ENCODE assay signal across 20 cellular contexts in genomic region chr11:119912214-119912613, GRCh38.
A peak's percentile ranks its signal among the peaks of the same experiment; 100 is the strongest.
DNase-seq lines count a peak whose midpoint lies in the region; ATAC-seq and TF ChIP-seq lines count a peak whose summit lies in the region.
"Had no signal": no experiment of that assay in that cellular context is flagged by ENCODE, and none has a peak within 500 bp of the region (broad histone marks: within the 10 kb centered on the region; RNA-seq: fewer than 3 reads in every experiment).

No MANE protein-coding gene starts in this region.

- peaks cover 4 to 53% (median 38%) of the 10 kb centered on the region in 10 experiments; a peak in 18 of 20 replicates for H3K4me1 ChIP-seq in BLaER1 treated with 17β-estradiol and CSF1 and Interleukin-3, amounts not matched to agents 10 nM and 100 nM
- H3K4me1 ChIP-seq: SJCRH30 had no signal

- no peak for TF ChIP-seq CTCF in WERI-Rb-1 (IDR thresholded peaks at IDR 0.05; ENCODE audit: low read depth, low read length)
- TF ChIP-seq CTCF in GM13977 (IDR thresholded peaks at IDR 0.05; ENCODE audit: extremely low read depth, insufficient read depth, missing control alignments): no peak

- H3K27me3 ChIP-seq in BLaER1 treated with 17β-estradiol and CSF1 and Interleukin-3, amounts not matched to agents 10 nM and 100 nM: no peaks in the 10 kb centered on the region
- H3K27me3 ChIP-seq in WERI-Rb-1 (ENCODE audit: insufficient read depth, low read depth, severe bottlenecking): no peaks in the 10 kb centered on the region
- H3K27me3 ChIP-seq: cardiac muscle cell, SJCRH30 had no signal

- H3K9me3 ChIP-seq in BLaER1 treated with 17β-estradiol and CSF1 and Interleukin-3, amounts not matched to agents 10 nM and 100 nM (replicated peaks in 1 of 11): peaks cover 11 to 16% (median 13%) of the 10 kb centered on the region in 11 experiments; a peak in 21 of 22 replicates
- H3K9me3 ChIP-seq in WERI-Rb-1 (ENCODE audit: severe bottlenecking): no peaks in the 10 kb centered on the region
- H3K9me3 ChIP-seq in T-helper 17 cell (ENCODE audit: control insufficient read depth, low read length, poor library complexity, severe bottlenecking): no peaks in the 10 kb centered on the region
- H3K9me3 ChIP-seq: SJCRH30 had no signal

- peak overlapping the region in 10 of 11 experiments; percentile 3 to 72 (median 63); a peak in 18 of 22 replicates for H3K4me2 ChIP-seq in BLaER1 treated with 17β-estradiol and CSF1 and Interleukin-3, amounts not matched to agents 10 nM and 100 nM

- H3K36me3 Mint-ChIP-seq in T-helper 17 cell (ENCODE audit: low read depth): no peaks in the 10 kb centered on the region
- H3K36me3 Mint-ChIP-seq: CD14-positive monocyte; naive thymus-derived CD4-positive, alpha-beta T cell had no signal

- no peaks in the 10 kb centered on the region for H3K36me3 ChIP-seq in BLaER1 treated with 17β-estradiol and CSF1 and Interleukin-3, amounts not matched to agents 10 nM and 100 nM
- no peaks in the 10 kb centered on the region for H3K36me3 ChIP-seq in WERI-Rb-1
- H3K36me3 ChIP-seq: cardiac muscle cell, SJCRH30 had no signal

- H3K4me1 Mint-ChIP-seq in T-helper 17 cell: no peaks in the 10 kb centered on the region
- H3K4me1 Mint-ChIP-seq: CD14-positive monocyte; naive thymus-derived CD4-positive, alpha-beta T cell had no signal

- no peak overlapping the region for H3K27ac Mint-ChIP-seq in T-helper 17 cell
- H3K27ac Mint-ChIP-seq: naive thymus-derived CD4-positive, alpha-beta T cell had no signal

- H3K9ac ChIP-seq in BLaER1 treated with 17β-estradiol and CSF1 and Interleukin-3, amounts not matched to agents 10 nM and 100 nM: no peak overlapping the region

- H3K27ac ChIP-seq in BLaER1 treated with 17β-estradiol and CSF1 and Interleukin-3, amounts not matched to agents 10 nM and 100 nM: no peak overlapping the region
- H3K27ac ChIP-seq in WERI-Rb-1: peak overlapping the region; percentile 31; the same call in 1 of the 2 replicates
- H3K27ac ChIP-seq: cardiac muscle cell, SJCRH30 had no signal

- peaks cover 31% of the 10 kb centered on the region for H3K27me3 Mint-ChIP-seq in T-helper 17 cell

- H4K20me1 ChIP-seq in BLaER1 treated with 17β-estradiol and CSF1 and Interleukin-3, amounts not matched to agents 10 nM and 100 nM: no peaks in the 10 kb centered on the region

- no peak overlapping the region for H3K4me3 Mint-ChIP-seq in T-helper 17 cell
- H3K4me3 Mint-ChIP-seq: CD14-positive monocyte; naive thymus-derived CD4-positive, alpha-beta T cell had no signal

- no peak overlapping the region for H3K4me3 ChIP-seq in BLaER1 treated with 17β-estradiol and CSF1 and Interleukin-3, amounts not matched to agents 10 nM and 100 nM
- no peak overlapping the region for H3K4me3 ChIP-seq in WERI-Rb-1 (ENCODE audit: low read depth, low read length)
- H3K4me3 ChIP-seq: cardiac muscle cell, SJCRH30 had no signal

- in situ Hi-C loops in GM13977 (cut with MboI; ENCODE audit: low pct_unique_long_range_greater_than_20kb, low sequenced_read_pairs, unreplicated experiment): no loop called here

- no peak for ATAC-seq in T-helper 17 cell
- ATAC-seq: HepG2; naive thymus-derived CD4-positive, alpha-beta T cell; PC-3 had no signal

- DNase-seq in NCI-H1436 treated with DMSO at 0.1 percent for 48 hours (lab: John Stamatoyannopoulos, UW): peak; percentile 76
- DNase-seq in NCI-H345 (lab: John Stamatoyannopoulos, UW): peak; percentile 94
- DNase-seq in WERI-Rb-1: peak; percentile 28
- no peak for DNase-seq in GM13977 (ENCODE audit: low spot score)
- no peak for DNase-seq in T-helper 17 cell
- no peak for DNase-seq in dedifferentiated amniotic fluid mesenchymal stem cell (ENCODE audit: extremely low spot score)
- no peak for DNase-seq in EL
- DNase-seq: activated CD4-positive, alpha-beta T cell treated with anti-CD3 and anti-CD28 coated beads, Interleukin-2, amount 50 U/mL, for 48 hours; activated T-cell treated with anti-CD3 and anti-CD28 coated beads for 4 hours; amniotic stem cell; HCEC 1CT; mesenchymal stem cell; naive thymus-derived CD4-positive, alpha-beta T cell; NCI-H446 treated with DMSO at 0.1 percent for 48 hours; PC-3; SJCRH30 had no signal

Comparison
In these comparisons a context has a peak if more than half of its experiments do, and no peak if none do; other contexts are left out.
1. DNase-seq: peak in NCI-H1436 treated with DMSO at 0.1 percent for 48 hours (single experiment), NCI-H345 (single experiment) and WERI-Rb-1 (single experiment); none in GM13977 (single experiment), T-helper 17 cell (0 of 3), dedifferentiated amniotic fluid mesenchymal stem cell (single experiment) and EL (single experiment).